In the genomic region with DNA sequence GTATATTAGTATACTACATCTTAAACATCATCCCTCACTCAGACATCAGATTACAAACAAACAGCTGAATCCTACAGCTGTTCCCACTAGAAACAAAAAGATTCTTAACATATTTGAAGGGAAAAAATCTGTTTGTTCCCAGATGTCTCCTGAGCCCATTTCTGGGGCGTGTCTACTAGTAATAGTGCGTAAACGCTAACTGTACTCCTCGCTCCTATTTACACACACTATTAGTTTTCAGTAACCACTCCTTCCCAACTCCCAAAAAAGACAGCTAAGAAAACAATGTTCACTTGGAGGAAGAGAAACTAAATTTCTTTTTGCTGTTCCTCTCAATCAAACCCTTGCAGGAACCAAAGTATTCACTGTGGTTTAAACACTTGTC, we compare ENCODE assay signal across 14 cellular contexts.
DNase-seq lines count a peak whose midpoint lies in the region; ATAC-seq and TF ChIP-seq lines count a peak whose summit lies in the region.
"Had no signal": no experiment of that assay in that cellular context is flagged by ENCODE, and none has a peak within 500 bp of the region (broad histone marks: within the 10 kb centered on the region; RNA-seq: fewer than 3 reads in every experiment).

No MANE protein-coding gene starts in this region.

- peaks cover 73% of the 10 kb centered on the region for H3K4me1 Mint-ChIP-seq in activated naive CD8-positive, alpha-beta T cell treated with anti-CD3 and anti-CD28 coated beads, Interleukin-2, amount 10 ng/mL, durations not matched to agents 7 days and 5 days
- peaks cover 23% of the 10 kb centered on the region for H3K4me1 Mint-ChIP-seq in neural progenitor cell

- TF ChIP-seq CTCF in cardiac muscle cell (IDR thresholded peaks at IDR 0.05; ENCODE audit: low read depth, low read length) (no peak), neural progenitor cell (IDR thresholded peaks at IDR 0.05) (no peak)

- H3K27ac ChIP-seq in cardiac muscle cell, result peak overlapping the region; percentile 5
- no peak overlapping the region for H3K27ac ChIP-seq in neural progenitor cell

- in situ Hi-C loops in ACHN (cut with HindIII; ENCODE audit: low pct_ligation_motif_present, low pct_unique_long_range_greater_than_20kb, low sequenced_read_pairs), result no loop called here

- H3K36me3 Mint-ChIP-seq in activated naive CD8-positive, alpha-beta T cell treated with anti-CD3 and anti-CD28 coated beads, Interleukin-2, amount 10 ng/mL, durations not matched to agents 7 days and 5 days, result peaks cover 15% of the 10 kb centered on the region
- peaks cover 6% of the 10 kb centered on the region for H3K36me3 Mint-ChIP-seq in neural progenitor cell

- ATAC-seq in Right ventricle myocardium inferior, result no peak
- peak; percentile 3 for ATAC-seq in activated naive CD8-positive, alpha-beta T cell treated with anti-CD3 and anti-CD28 coated beads, Interleukin-2, amount 10 ng/mL, durations not matched to agents 7 days and 5 days (ENCODE audit: low read depth)
- ATAC-seq: left lobe of liver had no signal

- H3K79me2 ChIP-seq in neural progenitor cell (ENCODE audit: low read depth), result no peaks in the 10 kb centered on the region

- no peaks in the 10 kb centered on the region for H3F3A ChIP-seq in neural progenitor cell (ENCODE audit: low read depth)

- peak overlapping the region; percentile 91 for H3K27ac Mint-ChIP-seq in activated naive CD8-positive, alpha-beta T cell treated with anti-CD3 and anti-CD28 coated beads, Interleukin-2, amount 10 ng/mL, durations not matched to agents 7 days and 5 days
- H3K27ac Mint-ChIP-seq in neural progenitor cell, result no peak overlapping the region

- H3K9me3 Mint-ChIP-seq in activated naive CD8-positive, alpha-beta T cell treated with anti-CD3 and anti-CD28 coated beads, Interleukin-2, amount 10 ng/mL, durations not matched to agents 7 days and 5 days, result no peaks in the 10 kb centered on the region
- peaks cover 5% of the 10 kb centered on the region for H3K9me3 Mint-ChIP-seq in neural progenitor cell

- H3K9me3 ChIP-seq in cardiac muscle cell (ENCODE audit: low read depth) (no peaks in the 10 kb centered on the region), neural progenitor cell (ENCODE audit: low read depth) (no peaks in the 10 kb centered on the region)

- no peak overlapping the region for H3K9ac ChIP-seq in neural progenitor cell

- no peaks in the 10 kb centered on the region for H3K36me3 ChIP-seq in cardiac muscle cell
- peaks cover 2% of the 10 kb centered on the region for H3K36me3 ChIP-seq in neural progenitor cell

- peak overlapping the region; percentile 82 for H3K4me3 Mint-ChIP-seq in activated naive CD8-positive, alpha-beta T cell treated with anti-CD3 and anti-CD28 coated beads, Interleukin-2, amount 10 ng/mL, durations not matched to agents 7 days and 5 days
- H3K4me3 Mint-ChIP-seq in neural progenitor cell, result no peak overlapping the region

- H3K27me3 Mint-ChIP-seq in activated naive CD8-positive, alpha-beta T cell treated with anti-CD3 and anti-CD28 coated beads, Interleukin-2, amount 10 ng/mL, durations not matched to agents 7 days and 5 days, result no peaks in the 10 kb centered on the region
- H3K27me3 Mint-ChIP-seq in neural progenitor cell (ENCODE audit: insufficient read depth, low read depth), result peaks cover 2% of the 10 kb centered on the region

- H3K4me2 ChIP-seq in neural progenitor cell, result no peak overlapping the region

- intact Hi-C loops in Right ventricle myocardium inferior (cut with DNase I), result loop anchor here (5.0 to 10.0 kb wide), 2 partner anchors 39 to 203 kb away; no protein-coding TSS in a partner anchor

- H2AFZ ChIP-seq in neural progenitor cell (replicated peaks), result no peak overlapping the region

- H3K27me3 ChIP-seq in cardiac muscle cell, result no peaks in the 10 kb centered on the region
- no peaks in the 10 kb centered on the region for H3K27me3 ChIP-seq in neural progenitor cell
- H3K27me3 ChIP-seq: dorsolateral prefrontal cortex had no signal

- no peak overlapping the region for H3K4me3 ChIP-seq in cardiac muscle cell
- no peak overlapping the region for H3K4me3 ChIP-seq in neural progenitor cell

- POLR2A ChIA-PET in activated naive CD8-positive, alpha-beta T cell treated with anti-CD3 and anti-CD28 coated beads, Interleukin-2, amount 10 ng/mL, durations not matched to agents 7 days and 5 days (lab: Charles Lee), result interaction anchor here (0.7 to 1.7 kb wide), 13 partner anchors 8 to 117 kb away, joined by 3 to 6 read pairs (median 4); no protein-coding TSS in a partner anchor

- no peaks in the 10 kb centered on the region for H4K20me1 ChIP-seq in neural progenitor cell (ENCODE audit: low read depth)

- H3K4me1 ChIP-seq in cardiac muscle cell (ENCODE audit: low read depth) (peaks cover 30% of the 10 kb centered on the region), neural progenitor cell (no peaks in the 10 kb centered on the region)

- DNase-seq in cardiac muscle cell (ENCODE audit: low read depth in 1 of 2, low spot score in 1 of 2) (no peak), Right ventricle myocardium inferior (ENCODE audit: missing footprints) (no peak), myocyte (ENCODE audit: low read depth) (peak; percentile 44), HuH-7.5 (ENCODE audit: low spot score) (no peak), KG1 (lab: John Stamatoyannopoulos, UW) (no peak), neural progenitor cell (ENCODE audit: low spot score) (no peak), ACHN (no peak)
- no peak for DNase-seq in activated naive CD8-positive, alpha-beta T cell treated with anti-CD3 and anti-CD28 coated beads, Interleukin-2, amount 10 ng/mL, durations not matched to agents 7 days and 5 days
- DNase-seq: activated gamma-delta T cell treated with Interleukin-2 at 50 U/mL for 16 hours, COR-L47, dorsolateral prefrontal cortex, foreskin melanocyte, NCI-H146 had no signal
